1 cellular context compared by ENCODE assay signal in genomic region chr16:2663553-2664521, GRCh38.
TF ChIP-seq lines count a peak whose summit lies in the region.

No MANE protein-coding gene starts in this region.

TF ChIP-seq in GM12878, 131 proteins besides CTCF, POLR2A, EP300 and RAD21 (continued from another document):
- TF ChIP-seq ZBTB40 (IDR thresholded peaks at IDR 0.05; ENCODE audit: borderline replicate concordance) (no peak), WRNIP1 (IDR thresholded peaks at IDR 0.05; ENCODE audit: borderline replicate concordance, low read depth, low read length) (no peak), CHD2 (IDR thresholded peaks at IDR 0.05; ENCODE audit: borderline replicate concordance, low read depth, low read length) (no peak), CREB1 (IDR thresholded peaks at IDR 0.05; ENCODE audit: low read depth) (no peak)
